In the genomic region with DNA sequence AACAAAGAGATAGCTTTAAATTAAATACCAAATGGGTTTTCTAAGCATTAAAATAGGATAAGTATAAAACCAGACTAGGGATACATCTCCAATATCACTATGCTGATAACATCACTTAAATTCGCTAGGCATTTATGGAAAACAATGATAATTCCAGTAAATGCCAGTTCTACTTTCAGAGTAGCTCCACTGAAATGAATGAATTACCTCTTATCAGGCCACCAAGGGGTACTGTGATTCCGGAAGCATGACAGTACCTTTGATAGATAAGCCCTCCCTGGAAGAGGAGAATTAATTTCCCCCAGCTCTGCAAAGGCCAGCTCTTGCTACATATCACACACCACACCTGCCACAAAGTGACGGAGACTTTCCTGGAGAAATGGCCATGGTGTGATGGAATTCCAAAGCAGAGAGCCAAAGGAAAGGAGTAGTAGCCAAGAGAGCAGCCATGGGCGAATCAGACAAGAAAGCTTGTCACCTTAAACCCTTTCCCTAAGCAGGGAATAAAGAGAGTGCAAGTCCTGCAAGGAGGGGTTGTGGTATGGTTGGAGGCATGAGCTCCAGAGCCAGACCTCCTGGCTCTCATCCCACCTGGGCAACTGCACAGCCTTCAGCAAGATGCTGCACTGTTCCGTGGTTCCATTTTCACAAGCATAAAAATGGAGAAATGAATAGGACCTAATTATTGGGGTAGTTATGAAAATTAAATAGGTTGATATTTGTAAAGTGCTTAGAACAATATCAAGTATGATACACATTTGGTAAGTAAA, we compare ENCODE assay signal across 21 cellular contexts.
"Had no signal": no experiment of that assay in that cellular context is flagged by ENCODE, and none has a peak within 500 bp of the region (broad histone marks: within the 10 kb centered on the region; RNA-seq: fewer than 3 reads in every experiment).

No MANE protein-coding gene starts in this region.

- ATAC-seq: activated CD8-positive, alpha-beta T cell treated with anti-CD3 and anti-CD28 coated beads, Interleukin-2, amount 10 ng/mL, durations not matched to agents 7 days and 5 days; activated T-cell treated with anti-CD3 and anti-CD28 coated beads, Interleukin-2, amount 50 U/mL, for 72 hours; body of pancreas; sciatic nerve; stimulated activated naive CD8-positive, alpha-beta T cell treated with anti-CD3 and anti-CD28 coated beads, Interleukin-15, amount 100 ng/mL, for 72 hours had no signal

- H3K36me3 ChIP-seq: spleen, upper lobe of left lung had no signal

- H3K27me3 Mint-ChIP-seq: activated B cell treated with CpG ODN at 0.5 μM for 24 hours; activated naive CD8-positive, alpha-beta T cell; stimulated activated naive CD8-positive, alpha-beta T cell treated with anti-CD3 and anti-CD28 coated beads, Interleukin-15, amount 100 ng/mL, for 72 hours had no signal

- H3K4me3 Mint-ChIP-seq: activated B cell treated with CpG ODN at 0.5 μM for 24 hours; activated CD8-positive, alpha-beta T cell treated with anti-CD3 and anti-CD28 coated beads, Interleukin-2, amount 10 ng/mL, durations not matched to agents 7 days and 5 days; activated naive CD8-positive, alpha-beta T cell; activated T-cell treated with anti-CD3 and anti-CD28 coated beads, Interleukin-2, amount 50 U/mL, for 72 hours; immature natural killer cell; neural crest cell; stimulated activated naive CD8-positive, alpha-beta T cell treated with anti-CD3 and anti-CD28 coated beads, Interleukin-15, amount 100 ng/mL, for 72 hours had no signal

- H3K4me1 ChIP-seq: body of pancreas, psoas muscle, spleen, upper lobe of left lung had no signal

- H3K9me3 Mint-ChIP-seq: activated B cell treated with CpG ODN at 0.5 μM for 24 hours; activated T-cell treated with anti-CD3 and anti-CD28 coated beads, Interleukin-2, amount 50 U/mL, for 72 hours; neural crest cell had no signal

- H3K4me1 Mint-ChIP-seq: activated B cell treated with CpG ODN at 0.5 μM for 24 hours; immature natural killer cell; neural crest cell; stimulated activated naive CD8-positive, alpha-beta T cell treated with anti-CD3 and anti-CD28 coated beads, Interleukin-15, amount 100 ng/mL, for 72 hours had no signal

- DNase-seq: activated B cell treated with CpG ODN at 0.5 μM for 24 hours; activated CD4-positive, alpha-beta T cell treated with anti-CD3 and anti-CD28 coated beads for 48 hours; activated CD8-positive, alpha-beta memory T cell treated with anti-CD3 and anti-CD28 coated beads, Interleukin-2, amount 50 U/mL, for 48 hours; activated CD8-positive, alpha-beta T cell treated with anti-CD3 and anti-CD28 coated beads, Interleukin-2, amount 10 ng/mL, durations not matched to agents 7 days and 5 days; activated gamma-delta T cell treated with Interleukin-2 at 50 U/mL for 16 hours; activated T-cell treated with anti-CD3 and anti-CD28 coated beads, Interleukin-2, amount 50 U/mL, for 72 hours; amygdala; body of pancreas; central memory CD4-positive, alpha-beta T cell; effector memory CD4-positive, alpha-beta T cell; foreskin melanocyte; immature natural killer cell; midbrain; psoas muscle; spleen; stimulated activated naive CD8-positive, alpha-beta T cell treated with anti-CD3 and anti-CD28 coated beads, Interleukin-15, amount 100 ng/mL, for 72 hours; upper lobe of left lung had no signal

- H3K4me3 ChIP-seq: body of pancreas, lung, psoas muscle, spleen, upper lobe of left lung had no signal

- H3K27me3 ChIP-seq: body of pancreas, spleen, upper lobe of left lung had no signal

- H3K9me3 ChIP-seq: body of pancreas, psoas muscle, spleen, upper lobe of left lung had no signal

- H3K27ac Mint-ChIP-seq: activated B cell treated with CpG ODN at 0.5 μM for 24 hours; activated CD8-positive, alpha-beta T cell treated with anti-CD3 and anti-CD28 coated beads, Interleukin-2, amount 10 ng/mL, durations not matched to agents 7 days and 5 days; activated naive CD8-positive, alpha-beta T cell; activated T-cell treated with anti-CD3 and anti-CD28 coated beads, Interleukin-2, amount 50 U/mL, for 72 hours; immature natural killer cell; stimulated activated naive CD8-positive, alpha-beta T cell treated with anti-CD3 and anti-CD28 coated beads, Interleukin-15, amount 100 ng/mL, for 72 hours had no signal

- H3K27ac ChIP-seq: body of pancreas, psoas muscle, spleen, upper lobe of left lung had no signal

- H3K36me3 Mint-ChIP-seq: activated naive CD8-positive, alpha-beta T cell; immature natural killer cell had no signal
